Comparison of ENCODE assay signal across 35 cellular contexts in the genomic region with DNA sequence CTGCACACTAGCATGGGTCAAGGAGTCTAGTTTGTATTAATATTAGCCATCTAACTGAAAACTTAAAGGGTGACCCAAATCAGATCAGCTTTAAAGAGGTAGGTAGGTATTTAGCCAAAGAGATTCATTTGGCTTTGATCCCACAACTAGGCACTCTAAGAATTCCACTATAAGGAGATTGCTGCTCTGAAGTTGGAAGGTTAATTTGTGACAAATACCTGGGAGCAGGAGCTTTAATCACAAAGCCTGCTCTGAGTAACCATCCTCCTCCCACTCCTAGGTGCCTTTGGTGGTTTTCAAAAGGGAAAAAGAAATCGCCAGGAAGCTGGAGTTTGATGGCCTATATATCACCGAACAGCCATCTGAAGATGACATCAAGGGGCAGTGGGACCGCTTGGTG.
"Had no signal": no experiment of that assay in that cellular context is flagged by ENCODE, and none has a peak within 500 bp of the region (broad histone marks: within the 10 kb centered on the region; RNA-seq: fewer than 3 reads in every experiment).

No MANE protein-coding gene starts in this region.

- H3K9me3 ChIP-seq: MG63 had no signal

- H3K27ac ChIP-seq: KMS-11 had no signal

- H3K27me3 ChIP-seq: MG63 had no signal

- DNase-seq: Karpas-422, Kasumi-1, KG1, MG63, MM.1S, MV-4-11, NCI-H1048, NCI-H1092 treated with DMSO at 0.1 percent for 48 hours, NCI-H1105, NCI-H1105 treated with DMSO at 0.1 percent for 48 hours, NCI-H1417, NCI-H1417 treated with DMSO at 0.1 percent for 48 hours, NCI-H1436, NCI-H1436 treated with DMSO at 0.1 percent for 48 hours, NCI-H146, NCI-H1694, NCI-H1694 treated with DMSO at 0.1 percent for 48 hours, NCI-H187, NCI-H187 treated with DMSO at 0.1 percent for 48 hours, NCI-H1930, NCI-H2029, NCI-H2029 treated with DMSO at 0.1 percent for 48 hours, NCI-H2081, NCI-H2081 treated with DMSO at 0.1 percent for 48 hours, NCI-H2107, NCI-H2171, NCI-H2171 treated with DMSO at 0.1 percent for 48 hours, NCI-H2227 treated with DMSO at 0.1 percent for 48 hours, NCI-H226, NCI-H345, NCI-H446, NCI-H446 treated with DMSO at 0.1 percent for 48 hours, NCI-H510A, NCI-H510A treated with DMSO at 0.1 percent for 48 hours had no signal

- H3K4me3 ChIP-seq: MG63 had no signal

- H3K9ac ChIP-seq: KMS-11 had no signal

- H3K36me3 ChIP-seq: MG63 had no signal

- H3K4me2 ChIP-seq: KMS-11 had no signal
